In genomic region chr16:9258423-9259051, GRCh38 we compare ENCODE assay signal across 9 cellular contexts.
DNase-seq lines count a peak whose midpoint lies in the region; ATAC-seq and TF ChIP-seq lines count a peak whose summit lies in the region.
"Had no signal": no experiment of that assay in that cellular context is flagged by ENCODE, and none has a peak within 500 bp of the region (broad histone marks: within the 10 kb centered on the region; RNA-seq: fewer than 3 reads in every experiment).

No MANE protein-coding gene starts in this region.

- H4K8ac ChIP-seq in trophoblast cell (ENCODE audit: low read depth, low read length) = peak overlapping the region; percentile 64

- no peak overlapping the region for H3K4me2 ChIP-seq in trophoblast cell (ENCODE audit: low read length)

- H2AK5ac ChIP-seq in trophoblast cell (ENCODE audit: low read length) = no peak overlapping the region

- H3K4me3 Mint-ChIP-seq in activated T-cell treated with anti-CD3 and anti-CD28 coated beads, Interleukin-2, amount 50 U/mL, for 4 hours = no peak overlapping the region
- H3K4me3 Mint-ChIP-seq in effector memory CD8-positive, alpha-beta T cell = no peak overlapping the region
- H3K4me3 Mint-ChIP-seq: activated naive CD8-positive, alpha-beta T cell had no signal

- peaks cover 19% of the 10 kb centered on the region for H3K27me3 Mint-ChIP-seq in activated T-cell treated with anti-CD3 and anti-CD28 coated beads, Interleukin-2, amount 50 U/mL, for 4 hours (ENCODE audit: low read depth)
- H3K27me3 Mint-ChIP-seq in effector memory CD8-positive, alpha-beta T cell = peaks cover 41 to 51% of the 10 kb centered on the region in 2 donors

- WGBS in trophoblast cell (ENCODE audit: extremely low coverage, insufficient coverage, insufficient read length) = no CpG with 5 or more reads among the region's 14 CpGs

- H3K9me3 ChIP-seq in trophoblast cell (ENCODE audit: insufficient read depth, low read depth, low read length) = no peaks in the 10 kb centered on the region

- H3K9me3 Mint-ChIP-seq in activated T-cell treated with anti-CD3 and anti-CD28 coated beads, Interleukin-2, amount 50 U/mL, for 4 hours = no peaks in the 10 kb centered on the region
- peaks cover 1 to 7% of the 10 kb centered on the region in 2 donors for H3K9me3 Mint-ChIP-seq in effector memory CD8-positive, alpha-beta T cell

- H3K27ac Mint-ChIP-seq in effector memory CD8-positive, alpha-beta T cell = no peak overlapping the region
- H3K27ac Mint-ChIP-seq: activated naive CD8-positive, alpha-beta T cell had no signal

- H4K91ac ChIP-seq in trophoblast cell (ENCODE audit: low read depth, low read length) = no peak overlapping the region

- H2BK12ac ChIP-seq in trophoblast cell (ENCODE audit: low read length) = no peak overlapping the region

- DNase-seq in activated T-cell treated with anti-CD3 and anti-CD28 coated beads for 48 hours (ENCODE audit: low read depth) = peak; percentile 3
- DNase-seq in activated T-cell treated with anti-CD3 and anti-CD28 coated beads, Interleukin-2, amount 50 U/mL, for 4 hours = no peak
- peak; percentile 61 for DNase-seq in HT-29 (ENCODE audit: low spot score)
- DNase-seq in UCSD-AML1 (lab: John Stamatoyannopoulos, UW; ENCODE audit: unreplicated experiment) = peak; percentile 20
- peak in 1 of 2 donors; percentile 15 for DNase-seq in foreskin fibroblast
- peak in 1 of 2 donors; percentile 34 for DNase-seq in trophoblast cell
- DNase-seq in effector memory CD8-positive, alpha-beta T cell = no peak
- DNase-seq in NCI-H1048 (lab: John Stamatoyannopoulos, UW) = no peak

- no peak overlapping the region for H3K27ac ChIP-seq in trophoblast cell (ENCODE audit: low read depth, low read length)

- H3K79me1 ChIP-seq in trophoblast cell (ENCODE audit: low read length) = no peaks in the 10 kb centered on the region

- H2BK120ac ChIP-seq in trophoblast cell (ENCODE audit: insufficient read depth, low read length, poor library complexity) = no peak overlapping the region

- H3K4ac ChIP-seq in trophoblast cell (ENCODE audit: low read depth, low read length) = no peak overlapping the region

- no peaks in the 10 kb centered on the region for H3K4me1 Mint-ChIP-seq in activated T-cell treated with anti-CD3 and anti-CD28 coated beads, Interleukin-2, amount 50 U/mL, for 4 hours (ENCODE audit: low read depth)
- peaks cover 0 to 1% of the 10 kb centered on the region in 2 donors for H3K4me1 Mint-ChIP-seq in effector memory CD8-positive, alpha-beta T cell (ENCODE audit: low read depth in 2 of 2)

- H3K23ac ChIP-seq in trophoblast cell (ENCODE audit: low read length) = no peak overlapping the region

- no peak overlapping the region for H2BK5ac ChIP-seq in trophoblast cell (ENCODE audit: low read depth, low read length, poor library complexity)

- H3K36me3 Mint-ChIP-seq in activated T-cell treated with anti-CD3 and anti-CD28 coated beads, Interleukin-2, amount 50 U/mL, for 4 hours (ENCODE audit: insufficient read depth) = no peaks in the 10 kb centered on the region
- H3K36me3 Mint-ChIP-seq in effector memory CD8-positive, alpha-beta T cell (ENCODE audit: insufficient read depth) = no peaks in the 10 kb centered on the region
- H3K36me3 Mint-ChIP-seq: activated naive CD8-positive, alpha-beta T cell had no signal

- no peak overlapping the region for H3K18ac ChIP-seq in trophoblast cell (ENCODE audit: low read length)

- no peak overlapping the region for H4K12ac ChIP-seq in trophoblast cell (ENCODE audit: low read depth, low read length)

- no peaks in the 10 kb centered on the region for H3K27me3 ChIP-seq in trophoblast cell (ENCODE audit: insufficient read depth, low read length)

- H3K4me1 ChIP-seq in trophoblast cell (ENCODE audit: control insufficient read depth in 1 of 2, insufficient read depth in 2 of 2, low read length in 2 of 2) = peaks cover 2 to 4% of the 10 kb centered on the region in 2 experiments

- no peaks in the 10 kb centered on the region for H3K79me2 ChIP-seq in trophoblast cell (ENCODE audit: control insufficient read depth, insufficient read depth, low read length, poor library complexity)

- H3K36me3 ChIP-seq in trophoblast cell (ENCODE audit: control insufficient read depth in 1 of 2, insufficient read depth in 2 of 2, low read length in 2 of 2) = no peaks in the 10 kb centered on the region

- ATAC-seq in activated T-cell treated with anti-CD3 and anti-CD28 coated beads, Interleukin-2, amount 50 U/mL, for 4 hours = no peak
- no peak for ATAC-seq in effector memory CD8-positive, alpha-beta T cell (replicated peaks)

- peak; percentile 48 for TF ChIP-seq CTCF in foreskin fibroblast (IDR thresholded peaks at IDR 0.05; ENCODE audit: low read depth, low read length)

- H2AFZ ChIP-seq in trophoblast cell (ENCODE audit: insufficient read depth, low read length, poor library complexity) = no peak overlapping the region

- no peak overlapping the region for H3K14ac ChIP-seq in trophoblast cell (ENCODE audit: low read length)

- H3K4me3 ChIP-seq in foreskin fibroblast (ENCODE audit: low read depth in 1 of 2, low read length in 2 of 2) (no peak overlapping the region), trophoblast cell (ENCODE audit: low read depth, low read length) (no peak overlapping the region)

- no peak overlapping the region for H3K9ac ChIP-seq in trophoblast cell (ENCODE audit: low read length)

Comparison
In these comparisons a context has a peak if more than half of its experiments do, and no peak if none do; other contexts are left out.
1. DNase-seq: peak in activated T-cell treated with anti-CD3 and anti-CD28 coated beads for 48 hours (single experiment), HT-29 (single experiment) and UCSD-AML1 (single experiment); none in activated T-cell treated with anti-CD3 and anti-CD28 coated beads, Interleukin-2, amount 50 U/mL, for 4 hours (single experiment), effector memory CD8-positive, alpha-beta T cell (0 of 3) and NCI-H1048 (single experiment).